1 cellular context compared by ENCODE assay signal in genomic region chr2:9378433-9379371, GRCh38.
TF ChIP-seq lines count a peak whose summit lies in the region.

No MANE protein-coding gene starts in this region.

TF ChIP-seq in K562, 482 proteins besides CTCF, POLR2A, EP300 and RAD21 (continued from another document):
- TF ChIP-seq SRSF9 (IDR thresholded peaks at IDR 0.05; ENCODE audit: borderline replicate concordance, low read depth, low read length) (no peak), JUND (IDR thresholded peaks at IDR 0.05; ENCODE audit: borderline replicate concordance, low read depth, low read length) (peak; percentile 55; the same call in 1 of the 2 replicates), JUND (tag; IDR thresholded peaks at IDR 0.05; ENCODE audit: borderline replicate concordance, low read depth, low read length) (no peak), FOXP1 (CRISPR knock-in tag; IDR thresholded peaks at IDR 0.05) (no peak), RNF219 (CRISPR knock-in tag; IDR thresholded peaks at IDR 0.05) (no peak), PML (IDR thresholded peaks at IDR 0.05; ENCODE audit: low read length) (no peak), ZNF24 (IDR thresholded peaks at IDR 0.05) (no peak), BHLHE40 (IDR thresholded peaks at IDR 0.05; ENCODE audit: low read length) (no peak), KDM2B (CRISPR knock-in tag; IDR thresholded peaks at IDR 0.05) (no peak), ZHX1 (conservative IDR thresholded peaks at IDR 0.05; ENCODE audit: low read length) (no peak), ZNF384 (IDR thresholded peaks at IDR 0.05; ENCODE audit: low read depth, low read length) (no peak), NCOA2 (IDR thresholded peaks at IDR 0.05; ENCODE audit: partially characterized antibody in 2 of 2) (no peak), ZNF324 (CRISPR knock-in tag; IDR thresholded peaks at IDR 0.05) (no peak), ATF3 (IDR thresholded peaks at IDR 0.05) (0 out of 2 replicates have a peak, but pooled peaks have one; percentile 15), ATF3 (CRISPR knock-in tag; conservative IDR thresholded peaks at IDR 0.05) (no peak), ZSCAN29 (IDR thresholded peaks at IDR 0.05) (no peak), DIDO1 (tag; IDR thresholded peaks at IDR 0.05; ENCODE audit: low read depth) (no peak), BRD9 (IDR thresholded peaks at IDR 0.05; ENCODE audit: low read depth, partially characterized antibody) (no peak), SIRT6 (IDR thresholded peaks at IDR 0.05; ENCODE audit: low read depth, low read length) (no peak), KDM1A (IDR thresholded peaks at IDR 0.05) (no peak), ZNF584 (CRISPR knock-in tag; IDR thresholded peaks at IDR 0.05; ENCODE audit: low read depth) (no peak), ZNF3 (CRISPR knock-in tag; IDR thresholded peaks at IDR 0.05) (no peak)
- TF ChIP-seq, protein P1, sequence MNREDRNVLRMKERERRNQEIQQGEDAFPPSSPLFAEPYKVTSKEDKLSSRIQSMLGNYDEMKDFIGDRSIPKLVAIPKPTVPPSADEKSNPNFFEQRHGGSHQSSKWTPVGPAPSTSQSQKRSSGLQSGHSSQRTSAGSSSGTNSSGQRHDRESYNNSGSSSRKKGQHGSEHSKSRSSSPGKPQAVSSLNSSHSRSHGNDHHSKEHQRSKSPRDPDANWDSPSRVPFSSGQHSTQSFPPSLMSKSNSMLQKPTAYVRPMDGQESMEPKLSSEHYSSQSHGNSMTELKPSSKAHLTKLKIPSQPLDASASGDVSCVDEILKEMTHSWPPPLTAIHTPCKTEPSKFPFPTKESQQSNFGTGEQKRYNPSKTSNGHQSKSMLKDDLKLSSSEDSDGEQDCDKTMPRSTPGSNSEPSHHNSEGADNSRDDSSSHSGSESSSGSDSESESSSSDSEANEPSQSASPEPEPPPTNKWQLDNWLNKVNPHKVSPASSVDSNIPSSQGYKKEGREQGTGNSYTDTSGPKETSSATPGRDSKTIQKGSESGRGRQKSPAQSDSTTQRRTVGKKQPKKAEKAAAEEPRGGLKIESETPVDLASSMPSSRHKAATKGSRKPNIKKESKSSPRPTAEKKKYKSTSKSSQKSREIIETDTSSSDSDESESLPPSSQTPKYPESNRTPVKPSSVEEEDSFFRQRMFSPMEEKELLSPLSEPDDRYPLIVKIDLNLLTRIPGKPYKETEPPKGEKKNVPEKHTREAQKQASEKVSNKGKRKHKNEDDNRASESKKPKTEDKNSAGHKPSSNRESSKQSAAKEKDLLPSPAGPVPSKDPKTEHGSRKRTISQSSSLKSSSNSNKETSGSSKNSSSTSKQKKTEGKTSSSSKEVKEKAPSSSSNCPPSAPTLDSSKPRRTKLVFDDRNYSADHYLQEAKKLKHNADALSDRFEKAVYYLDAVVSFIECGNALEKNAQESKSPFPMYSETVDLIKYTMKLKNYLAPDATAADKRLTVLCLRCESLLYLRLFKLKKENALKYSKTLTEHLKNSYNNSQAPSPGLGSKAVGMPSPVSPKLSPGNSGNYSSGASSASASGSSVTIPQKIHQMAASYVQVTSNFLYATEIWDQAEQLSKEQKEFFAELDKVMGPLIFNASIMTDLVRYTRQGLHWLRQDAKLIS (CRISPR knock-in tag; IDR thresholded peaks at IDR 0.05) = no peak
TF ChIP-seq in K562: peak in this region for 3.
